3 cellular contexts compared by ENCODE assay signal in genomic region chr5:177467436-177467835, GRCh38.
TF ChIP-seq lines count a peak whose summit lies in the region.

No MANE protein-coding gene starts in this region.

TF ChIP-seq in GM23338, 12 proteins besides CTCF, POLR2A, EP300 and RAD21:
- TF ChIP-seq CREB1 (CRISPR knock-in tag; IDR thresholded peaks at IDR 0.05; ENCODE audit: low read depth), result no peak
- TF ChIP-seq STAT1 (IDR thresholded peaks at IDR 0.05; ENCODE audit: unreplicated experiment), result no peak
- TF ChIP-seq ZNF114 (CRISPR knock-in tag; IDR thresholded peaks at IDR 0.05), result no peak
- TF ChIP-seq EZH2 (IDR thresholded peaks at IDR 0.05; ENCODE audit: low read depth, unreplicated experiment), result no peak
- TF ChIP-seq EZH2phosphoT487 (IDR thresholded peaks at IDR 0.05; ENCODE audit: unreplicated experiment), result no peak

TF ChIP-seq in IMR-90, 13 proteins besides CTCF, POLR2A, EP300 and RAD21:
- TF ChIP-seq SMC3 (IDR thresholded peaks at IDR 0.05; ENCODE audit: low read depth, low read length) (no peak), MAZ (IDR thresholded peaks at IDR 0.05; ENCODE audit: borderline replicate concordance, low read depth, low read length) (no peak), BHLHE40 (IDR thresholded peaks at IDR 0.05; ENCODE audit: low read depth, low read length) (no peak), FOS (IDR thresholded peaks at IDR 0.05; ENCODE audit: low read depth, low read length) (no peak), ELK1 (IDR thresholded peaks at IDR 0.05; ENCODE audit: borderline replicate concordance, low read depth, low read length) (no peak)

TF ChIP-seq in endothelial cell of umbilical vein, 7 proteins besides CTCF, POLR2A, EP300 and RAD21:
- TF ChIP-seq MYC (IDR thresholded peaks at IDR 0.05; ENCODE audit: low read depth, low read length), result no peak
- TF ChIP-seq MAX (IDR thresholded peaks at IDR 0.05; ENCODE audit: insufficient read depth, insufficient read length), result no peak
